13 cellular contexts compared by ENCODE assay signal in the genomic region with DNA sequence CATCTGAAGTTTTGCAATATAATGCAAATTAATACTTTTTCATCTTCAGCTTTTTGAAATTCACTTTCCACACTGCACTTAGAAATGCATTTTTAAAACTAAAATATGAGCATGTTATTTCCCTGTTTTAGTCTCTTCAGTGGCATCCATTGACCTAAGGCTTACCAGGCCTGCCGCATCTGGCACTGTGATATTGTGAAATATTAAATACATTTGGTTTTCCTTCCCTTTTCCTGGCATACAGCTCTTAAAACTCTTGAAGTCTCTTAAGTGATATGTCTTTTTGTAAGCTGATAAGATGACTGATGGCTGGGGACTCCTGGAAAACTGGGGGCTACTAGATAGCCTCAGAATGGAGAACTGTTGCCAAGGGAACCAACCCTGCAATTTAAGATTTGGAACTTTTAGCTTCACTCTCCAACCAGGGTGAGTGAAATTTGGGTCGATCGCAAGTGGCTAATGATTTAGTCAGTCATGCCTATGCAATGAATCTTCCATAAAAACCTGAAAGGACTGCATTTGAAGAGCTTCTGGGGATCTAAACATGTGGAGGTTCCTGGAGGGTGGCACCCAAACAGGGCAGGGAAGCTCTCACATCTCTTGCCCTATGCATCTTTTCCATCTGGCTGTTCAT.
A peak's percentile ranks its signal among the peaks of the same experiment; 100 is the strongest.
DNase-seq lines count a peak whose midpoint lies in the region; ATAC-seq lines count a peak whose summit lies in the region.
"Had no signal": no experiment of that assay in that cellular context is flagged by ENCODE, and none has a peak within 500 bp of the region (broad histone marks: within the 10 kb centered on the region; RNA-seq: fewer than 3 reads in every experiment).

No MANE protein-coding gene starts in this region.

- ATAC-seq in HG02938 (IDR thresholded peaks at IDR 0.05; ENCODE audit: unreplicated experiment): no peak
- ATAC-seq: naive thymus-derived CD8-positive, alpha-beta T cell; stimulated activated naive B cell treated with anti-CD40 and anti-IgM and Interleukin-4, amounts not matched to agents 10 μg/mL and 1 μg/mL and 100 μg/mL, for 72 hours; T-cell had no signal

- DNase-seq in GM23248 (peak; percentile 64), NOMO-1 (lab: John Stamatoyannopoulos, UW; ENCODE audit: unreplicated experiment in 2 of 2) (peak; percentile 52 to 77), amniotic epithelial cell (ENCODE audit: low read depth) (peak; percentile 56), iris pigment epithelial cell (ENCODE audit: low read depth) (peak; percentile 47), Karpas-422 (no peak)
- no peak for DNase-seq in activated naive CD8-positive, alpha-beta T cell treated with anti-CD3 and anti-CD28 coated beads for 36 hours
- no peak for DNase-seq in stimulated activated naive CD4-positive, alpha-beta T cell (lab: John Stamatoyannopoulos, UW)
- DNase-seq: CD4-positive, CD25-positive, alpha-beta regulatory T cell; naive thymus-derived CD8-positive, alpha-beta T cell; NCI-H2081 treated with DMSO at 0.1 percent for 48 hours; stimulated activated naive B cell treated with anti-CD40 and anti-IgM and Interleukin-4, amounts not matched to agents 10 μg/mL and 1 μg/mL and 100 μg/mL, for 72 hours; T-cell had no signal

- 9 to 12% methylated on average over 3 of the region's 3 CpGs for WGBS in GM23248 (ENCODE audit: low coverage in 1 of 2, low lambda C conversion rate in 2 of 2, missing lambda C conversion rate in 2 of 2), 2 experiments

- H3K4me1 ChIP-seq in GM23248 (ENCODE audit: insufficient read depth) (peaks cover 49% of the 10 kb centered on the region), Karpas-422 (ENCODE audit: low read length) (no peaks in the 10 kb centered on the region)

- H3K79me2 ChIP-seq in GM23248 (ENCODE audit: insufficient read depth) (no peaks in the 10 kb centered on the region), Karpas-422 (ENCODE audit: low read length) (no peaks in the 10 kb centered on the region)

- no peak overlapping the region for H3K27ac Mint-ChIP-seq in activated naive CD8-positive, alpha-beta T cell treated with anti-CD3 and anti-CD28 coated beads for 36 hours
- H3K27ac Mint-ChIP-seq: CD4-positive, CD25-positive, alpha-beta regulatory T cell; naive thymus-derived CD8-positive, alpha-beta T cell; stimulated activated naive B cell treated with anti-CD40 and anti-IgM and Interleukin-4, amounts not matched to agents 10 μg/mL and 1 μg/mL and 100 μg/mL, for 72 hours; T-cell had no signal

- no peaks in the 10 kb centered on the region for H3K9me3 ChIP-seq in GM23248 (ENCODE audit: low read depth)
- H3K9me3 ChIP-seq in Karpas-422 (ENCODE audit: low read length): no peaks in the 10 kb centered on the region

- H3K9me3 Mint-ChIP-seq in activated naive CD8-positive, alpha-beta T cell treated with anti-CD3 and anti-CD28 coated beads for 36 hours: peaks cover 8% of the 10 kb centered on the region

- H3K4me3 ChIP-seq in GM23248 (peak overlapping the region; percentile 34), Karpas-422 (ENCODE audit: low read length) (no peak overlapping the region)

- H3K27me3 ChIP-seq in GM23248 (replicated peaks; ENCODE audit: insufficient read depth): no peaks in the 10 kb centered on the region
- no peaks in the 10 kb centered on the region for H3K27me3 ChIP-seq in Karpas-422 (ENCODE audit: low read length)

- no peak overlapping the region for H3K4me3 Mint-ChIP-seq in activated naive CD8-positive, alpha-beta T cell treated with anti-CD3 and anti-CD28 coated beads for 36 hours
- H3K4me3 Mint-ChIP-seq: CD4-positive, CD25-positive, alpha-beta regulatory T cell; naive thymus-derived CD8-positive, alpha-beta T cell; stimulated activated naive B cell treated with anti-CD40 and anti-IgM and Interleukin-4, amounts not matched to agents 10 μg/mL and 1 μg/mL and 100 μg/mL, for 72 hours; T-cell had no signal

- in situ Hi-C loops in GM23248 (cut with MboI): no loop called here

- peak overlapping the region; percentile 60 for H2AFZ ChIP-seq in GM23248
- H2AFZ ChIP-seq in Karpas-422 (ENCODE audit: low read length): no peak overlapping the region

- no peaks in the 10 kb centered on the region for H3K27me3 Mint-ChIP-seq in activated naive CD8-positive, alpha-beta T cell treated with anti-CD3 and anti-CD28 coated beads for 36 hours

- H3K4me2 ChIP-seq in GM23248 (ENCODE audit: unreplicated experiment): peak overlapping the region; percentile 64
- H3K4me2 ChIP-seq in Karpas-422 (ENCODE audit: low read depth, low read length, poor library complexity, severe bottlenecking): no peak overlapping the region

- no peaks in the 10 kb centered on the region for H3K36me3 ChIP-seq in GM23248 (ENCODE audit: low read depth)
- H3K36me3 ChIP-seq in Karpas-422 (ENCODE audit: insufficient read depth, low read length): no peaks in the 10 kb centered on the region

- H4K20me1 ChIP-seq in GM23248 (ENCODE audit: insufficient read depth) (no peaks in the 10 kb centered on the region), Karpas-422 (ENCODE audit: insufficient read depth, low read depth, low read length) (no peaks in the 10 kb centered on the region)

- H3K9me2 ChIP-seq in GM23248 (ENCODE audit: insufficient read depth) (peaks cover 4% of the 10 kb centered on the region; the same call in 1 of the 2 replicates), Karpas-422 (replicated peaks; ENCODE audit: insufficient read depth, low read length) (no peaks in the 10 kb centered on the region; the same call in 1 of the 2 replicates)

- H3K9ac ChIP-seq in GM23248 (peak overlapping the region; percentile 46), Karpas-422 (ENCODE audit: low read length) (no peak overlapping the region)

- no peaks in the 10 kb centered on the region for H3K36me3 Mint-ChIP-seq in activated naive CD8-positive, alpha-beta T cell treated with anti-CD3 and anti-CD28 coated beads for 36 hours
- H3K36me3 Mint-ChIP-seq: CD4-positive, CD25-positive, alpha-beta regulatory T cell; T-cell had no signal

- H3K27ac ChIP-seq in GM23248 (peak overlapping the region; percentile 77), Karpas-422 (ENCODE audit: low read length) (no peak overlapping the region)

- H3K4me1 Mint-ChIP-seq in activated naive CD8-positive, alpha-beta T cell treated with anti-CD3 and anti-CD28 coated beads for 36 hours: no peaks in the 10 kb centered on the region
- H3K4me1 Mint-ChIP-seq: CD4-positive, CD25-positive, alpha-beta regulatory T cell; naive thymus-derived CD8-positive, alpha-beta T cell; T-cell had no signal

- peaks cover 39% of the 10 kb centered on the region for H3F3A ChIP-seq in GM23248 (ENCODE audit: insufficient read depth)

Comparison
In these comparisons a context has a peak if more than half of its experiments do, and no peak if none do; other contexts are left out.
1. DNase-seq: peak in GM23248 (single experiment), NOMO-1 (2 of 2), amniotic epithelial cell (single experiment) and iris pigment epithelial cell (single experiment); none in activated naive CD8-positive, alpha-beta T cell treated with anti-CD3 and anti-CD28 coated beads for 36 hours (single experiment), stimulated activated naive CD4-positive, alpha-beta T cell (0 of 6) and Karpas-422 (single experiment).